In the genomic region with DNA sequence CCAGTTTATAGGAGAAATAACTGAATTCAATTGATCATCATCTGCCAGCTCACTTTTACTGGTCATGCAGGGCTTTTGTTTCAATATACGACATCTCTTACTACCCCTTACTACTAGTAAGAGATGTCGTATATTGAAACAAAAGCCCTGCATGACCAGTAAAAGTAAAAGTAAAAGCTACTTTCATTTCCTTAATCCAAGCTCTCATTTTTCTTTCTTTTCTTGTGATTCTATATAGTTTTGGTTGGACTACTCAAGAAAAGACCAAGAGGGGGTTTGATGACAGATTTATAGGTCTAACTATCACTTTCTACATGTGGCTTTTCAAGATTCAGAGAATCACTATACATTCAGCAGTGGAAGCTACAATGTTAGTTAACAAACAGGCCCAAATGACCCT, we compare ENCODE assay signal across 21 cellular contexts.
DNase-seq lines count a peak whose midpoint lies in the region; ATAC-seq and TF ChIP-seq lines count a peak whose summit lies in the region.
"Had no signal": no experiment of that assay in that cellular context is flagged by ENCODE, and none has a peak within 500 bp of the region (broad histone marks: within the 10 kb centered on the region; RNA-seq: fewer than 3 reads in every experiment).

No MANE protein-coding gene starts in this region.

- H3K4me3 ChIP-seq in MM.1S (ENCODE audit: low read length) (no peak overlapping the region), WERI-Rb-1 (ENCODE audit: low read depth, low read length) (no peak overlapping the region)
- H3K4me3 ChIP-seq: cardiac muscle cell, gastrocnemius medialis, hepatocyte, left lung, transverse colon had no signal

- TF ChIP-seq CTCF in GM13977 (IDR thresholded peaks at IDR 0.05; ENCODE audit: extremely low read depth, insufficient read depth, missing control alignments), result no peak
- TF ChIP-seq CTCF in MM.1S (IDR thresholded peaks at IDR 0.05; ENCODE audit: low read length), result no peak
- TF ChIP-seq CTCF in WERI-Rb-1 (IDR thresholded peaks at IDR 0.05; ENCODE audit: low read depth, low read length), result no peak

- peak; percentile 68 for ATAC-seq in GM21529 (IDR thresholded peaks at IDR 0.05; ENCODE audit: unreplicated experiment)
- peak; percentile 51 for ATAC-seq in HG02981 (IDR thresholded peaks at IDR 0.05; ENCODE audit: unreplicated experiment)
- ATAC-seq in GM18867 (IDR thresholded peaks at IDR 0.05; ENCODE audit: unreplicated experiment), result no peak
- ATAC-seq: gastrocnemius medialis, left lung had no signal

- DNase-seq in GM13977 (ENCODE audit: low spot score) (peak; percentile 25), MM.1S (peak; percentile 20), HCEC 1CT (no peak), WERI-Rb-1 (no peak), NCI-H187 treated with DMSO at 0.1 percent for 48 hours (lab: John Stamatoyannopoulos, UW) (no peak)
- DNase-seq: 8988T; activated naive CD4-positive, alpha-beta T cell treated with anti-CD3 and anti-CD28 coated beads, Interleukin-2, amount 10 ng/mL, durations not matched to agents 7 days and 5 days; aorta; CD4-positive, alpha-beta T cell; gastrocnemius medialis; H7; left lung; NCI-H1417 treated with DMSO at 0.1 percent for 48 hours; occipital lobe; OCI-M1; transverse colon had no signal

- H3F3A ChIP-seq in MM.1S (ENCODE audit: insufficient read depth, low read length), result peaks cover 11% of the 10 kb centered on the region

- no peaks in the 10 kb centered on the region for H3K9me2 ChIP-seq in MM.1S (replicated peaks; ENCODE audit: insufficient read depth, low read length)

- H4K20me1 ChIP-seq in MM.1S (ENCODE audit: insufficient read depth, low read length), result no peaks in the 10 kb centered on the region

- peaks cover 11% of the 10 kb centered on the region for H3K4me1 ChIP-seq in MM.1S (ENCODE audit: low read length)
- H3K4me1 ChIP-seq: gastrocnemius medialis, left lung, transverse colon had no signal

- no peaks in the 10 kb centered on the region for H3K79me2 ChIP-seq in MM.1S (ENCODE audit: low read length)
- H3K79me2 ChIP-seq: hepatocyte had no signal

- H3K36me3 ChIP-seq in MM.1S (replicated peaks; ENCODE audit: insufficient read depth, low read length) (no peaks in the 10 kb centered on the region), WERI-Rb-1 (no peaks in the 10 kb centered on the region)
- H3K36me3 ChIP-seq: cardiac muscle cell, gastrocnemius medialis, left lung, transverse colon had no signal

- H3K27me3 ChIP-seq in MM.1S (replicated peaks; ENCODE audit: insufficient read depth, low read length) (no peaks in the 10 kb centered on the region), WERI-Rb-1 (ENCODE audit: insufficient read depth, low read depth, severe bottlenecking) (no peaks in the 10 kb centered on the region)
- H3K27me3 ChIP-seq: cardiac muscle cell, gastrocnemius medialis, hepatocyte, left lung, transverse colon had no signal

- no peak overlapping the region for H2AFZ ChIP-seq in MM.1S (ENCODE audit: low read length)
- H2AFZ ChIP-seq: hepatocyte had no signal

- no peak overlapping the region for H3K9ac ChIP-seq in MM.1S (ENCODE audit: low read length)

- in situ Hi-C loops in GM13977 (cut with MboI; ENCODE audit: low pct_unique_long_range_greater_than_20kb, low sequenced_read_pairs, unreplicated experiment), result no loop called here

- no peak overlapping the region for H3K4me2 ChIP-seq in MM.1S (ENCODE audit: low read depth, low read length)
- H3K4me2 ChIP-seq: hepatocyte had no signal

- H3K9me3 ChIP-seq in MM.1S (replicated peaks; ENCODE audit: insufficient read depth, low read length), result no peaks in the 10 kb centered on the region
- H3K9me3 ChIP-seq in WERI-Rb-1 (ENCODE audit: severe bottlenecking), result no peaks in the 10 kb centered on the region
- H3K9me3 ChIP-seq: gastrocnemius medialis, left lung, transverse colon had no signal

- H3K27ac ChIP-seq in MM.1S (ENCODE audit: low read length), result no peak overlapping the region; the same call in 1 of the 2 replicates
- H3K27ac ChIP-seq in WERI-Rb-1, result no peak overlapping the region
- H3K27ac ChIP-seq: cardiac muscle cell, gastrocnemius medialis, hepatocyte, left lung, transverse colon had no signal

Comparison
In these comparisons a context has a peak if more than half of its experiments do, and no peak if none do; other contexts are left out.
1. DNase-seq: peak in GM13977 (single experiment) and MM.1S (single experiment); none in HCEC 1CT (single experiment), WERI-Rb-1 (single experiment) and NCI-H187 treated with DMSO at 0.1 percent for 48 hours (single experiment).